21 cellular contexts compared by ENCODE assay signal in genomic region chr21:33648555-33648954, GRCh38.
"Had no signal": no experiment of that assay in that cellular context is flagged by ENCODE, and none has a peak within 500 bp of the region (broad histone marks: within the 10 kb centered on the region; RNA-seq: fewer than 3 reads in every experiment).

No MANE protein-coding gene starts in this region.

- H3K27ac Mint-ChIP-seq: naive B cell, type B pancreatic cell had no signal

- H3K4me3 ChIP-seq: coronary artery, dorsolateral prefrontal cortex, heart left ventricle, psoas muscle, skin epidermis, uterus had no signal

- H3K27ac ChIP-seq: coronary artery, dorsolateral prefrontal cortex, heart left ventricle, parathyroid adenoma, psoas muscle, skin epidermis, uterus had no signal

- H3K36me3 ChIP-seq: heart left ventricle, uterus had no signal

- H3K4me1 ChIP-seq: parathyroid adenoma had no signal

- H3K4me3 Mint-ChIP-seq: naive B cell, nephron, type B pancreatic cell had no signal

- H3K9ac ChIP-seq: parathyroid adenoma had no signal

- H3K9me3 ChIP-seq: heart left ventricle, psoas muscle, uterus had no signal

- DNase-seq: dorsolateral prefrontal cortex; effector CD8-positive, alpha-beta T cell; heart left ventricle; hippocampal formation; kidney glomerular epithelial cell; mesendoderm; naive B cell; psoas muscle; retina; stimulated activated CD4-positive, alpha-beta T cell treated with anti-CD3 and anti-CD28 coated beads, Interleukin-12 subunit alpha, Interleukin-12 subunit beta, amount 100 ng/mL, for 4 hours; stimulated activated naive CD4-positive, alpha-beta T cell treated with Interleukin-2 at 50 U/mL for 16 hours; uterus had no signal

- H2AFZ ChIP-seq: parathyroid adenoma had no signal

- H3K9me3 Mint-ChIP-seq: naive B cell, nephron, type B pancreatic cell had no signal

- ATAC-seq: esophagus mucosa, heart left ventricle, psoas muscle, sciatic nerve had no signal

- H3K27me3 ChIP-seq: dorsolateral prefrontal cortex, heart left ventricle, uterus had no signal

- H3K27me3 Mint-ChIP-seq: type B pancreatic cell had no signal

- H3K36me3 Mint-ChIP-seq: naive B cell, type B pancreatic cell had no signal

- FAIRE-seq: frontal cortex, islet of Langerhans had no signal
